In the genomic region with DNA sequence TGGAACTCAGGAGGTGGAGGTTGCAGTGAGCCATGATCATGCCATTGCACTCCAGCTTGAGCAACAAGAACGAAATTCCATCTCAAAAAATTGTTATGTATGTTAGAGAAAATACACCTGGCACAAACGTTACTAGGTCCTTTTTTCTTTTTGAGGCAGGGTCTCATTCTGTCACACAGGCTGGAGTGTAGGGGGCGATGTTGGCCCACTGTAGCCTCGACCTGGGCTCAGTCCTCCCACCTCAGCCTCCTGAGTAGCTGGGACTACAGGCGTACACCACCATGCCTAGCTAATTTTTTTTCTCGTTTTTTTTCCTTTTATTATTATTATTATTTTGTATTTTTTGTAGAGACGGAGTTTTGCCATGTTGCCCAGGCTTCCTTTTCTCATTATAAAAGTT, we compare ENCODE assay signal across 10 cellular contexts. TPM values are rescaled to one million over a fixed set of nuclear protein-coding genes. Genes with fewer than 3 reads are reported as not detected.
DNase-seq lines count a peak whose midpoint lies in the region; ATAC-seq, FAIRE-seq and TF ChIP-seq lines count a peak whose summit lies in the region.
"Had no signal": no experiment of that assay in that cellular context is flagged by ENCODE, and none has a peak within 500 bp of the region (broad histone marks: within the 10 kb centered on the region; RNA-seq: fewer than 3 reads in every experiment).

No MANE protein-coding gene starts in this region.

- intact Hi-C loops in transverse colon (cut with DNase I; ENCODE audit: low total_unique reads) = no loop called here

- no peak overlapping the region for H3K4me2 ChIP-seq in DND-41 (ENCODE audit: insufficient read depth, low read length)
- H3K4me2 ChIP-seq in keratinocyte (ENCODE audit: control insufficient read depth, extremely low read depth, insufficient read depth, low read depth, low read length) = no peak overlapping the region

- in situ Hi-C loops in transverse colon (cut with MboI; ENCODE audit: low pct_ligation_motif_present in 1 of 4, low pct_unique_long_range_greater_than_20kb in 1 of 4, low sequenced_read_pairs in 3 of 4) = loop anchor here in 1 of 4 donors (10.0 kb wide), 1 partner anchor 82 kb away; a partner anchor contains a TSS

- TF ChIP-seq CTCF in DND-41 (IDR thresholded peaks at IDR 0.05; ENCODE audit: borderline replicate concordance, extremely low read depth, low read length, poor library complexity, severe bottlenecking) = peak; percentile 55
- peak; percentile 62 for TF ChIP-seq CTCF in HFFc6 (IDR thresholded peaks at IDR 0.05)
- TF ChIP-seq CTCF in keratinocyte (optimal IDR thresholded peaks at IDR 0.05 in 1 of 3, IDR thresholded peaks at IDR 0.05 in 1 of 3, conservative IDR thresholded peaks at IDR 0.05 in 1 of 3; ENCODE audit: extremely low read depth in 1 of 3, insufficient read depth in 2 of 3, low read length in 3 of 3) = peak in 2 of 3 experiments; percentile 23 to 35
- TF ChIP-seq CTCF in transverse colon (IDR thresholded peaks at IDR 0.05) = peak in 1 of 5 experiments; percentile 10

- no peaks in the 10 kb centered on the region for H3K27me3 ChIP-seq in DND-41 (ENCODE audit: insufficient read depth, low read length, poor library complexity)
- H3K27me3 ChIP-seq in keratinocyte (ENCODE audit: control insufficient read depth, extremely low read depth, insufficient read depth, low read length) = no peaks in the 10 kb centered on the region
- no peaks in the 10 kb centered on the region for H3K27me3 ChIP-seq in transverse colon

- no peaks in the 10 kb centered on the region for H3K9me1 ChIP-seq in keratinocyte (ENCODE audit: control insufficient read depth, extremely low read depth, insufficient read depth, low read length)

- TF ChIP-seq EP300 in transverse colon (IDR thresholded peaks at IDR 0.05; ENCODE audit: low read depth) = no peak

- H3K9ac ChIP-seq in DND-41 (ENCODE audit: low read depth, low read length) (no peak overlapping the region), keratinocyte (ENCODE audit: control insufficient read depth, extremely low read depth, insufficient read depth, low read length) (no peak overlapping the region)

- H3K9me3 ChIP-seq in DND-41 (ENCODE audit: insufficient read depth, low read length, severe bottlenecking) (no peaks in the 10 kb centered on the region), keratinocyte (ENCODE audit: control insufficient read depth, low read depth, low read length) (no peaks in the 10 kb centered on the region), transverse colon (no peaks in the 10 kb centered on the region)

- no peak overlapping the region for H3K4me3 Mint-ChIP-seq in HFFc6

- peak; percentile 44 for DNase-seq in DND-41
- no peak for DNase-seq in HFFc6
- peak; percentile 11 to 18 for DNase-seq in activated CD4-positive, alpha-beta T cell treated with anti-CD3 and anti-CD28 coated beads, Interleukin-2, amount 50 U/mL, for 4 hours
- DNase-seq in keratinocyte (ENCODE audit: low read depth, low spot score) = no peak
- no peak for DNase-seq in HT-29 (ENCODE audit: low spot score)
- DNase-seq in transverse colon = no peak
- DNase-seq in NCI-H187 treated with DMSO at 0.1 percent for 48 hours (lab: John Stamatoyannopoulos, UW) = no peak
- DNase-seq: left ventricle myocardium superior, NCI-H2107 had no signal

- peaks cover 17% of the 10 kb centered on the region for H3K36me3 Mint-ChIP-seq in HFFc6 (ENCODE audit: low read depth)

- H3K79me2 ChIP-seq in DND-41 (ENCODE audit: insufficient read depth, low read length) (peaks cover 15% of the 10 kb centered on the region), keratinocyte (ENCODE audit: control insufficient read depth, insufficient read depth, low read length) (peaks cover 12% of the 10 kb centered on the region)

- peaks cover 14% of the 10 kb centered on the region for H3K4me1 ChIP-seq in DND-41 (ENCODE audit: insufficient read depth, low read length)
- peaks cover 3% of the 10 kb centered on the region for H3K4me1 ChIP-seq in keratinocyte (ENCODE audit: control insufficient read depth, extremely low read depth, insufficient read depth, low read length)
- peaks cover 8 to 17% (median 10%) of the 10 kb centered on the region in 4 donors for H3K4me1 ChIP-seq in transverse colon

- no peak for FAIRE-seq in keratinocyte (lab: Jason Lieb, UNC)

- no peak for TF ChIP-seq POLR2A in transverse colon (IDR thresholded peaks at IDR 0.05)

- no peak overlapping the region for H3K27ac Mint-ChIP-seq in HFFc6

- WGBS in transverse colon (ENCODE audit: low coverage in 1 of 2), 2 donors = 85 to 87% methylated on average over 7 of the region's 7 CpGs

- dilution Hi-C loops in keratinocyte (cut with MboI; ENCODE audit: extremely low pct_ligation_motif_present, low sequenced_read_pairs) = no loop called here

- H2AFZ ChIP-seq in DND-41 (ENCODE audit: low read depth, low read length) (no peak overlapping the region), keratinocyte (ENCODE audit: control insufficient read depth, low read length) (no peak overlapping the region)

- H3K36me3 ChIP-seq in DND-41 (ENCODE audit: insufficient read depth, low read length) (peaks cover 22% of the 10 kb centered on the region), keratinocyte (ENCODE audit: control insufficient read depth in 2 of 2, extremely low read depth in 1 of 2, insufficient read depth in 2 of 2, low read length in 2 of 2) (peaks cover 0 to 11% of the 10 kb centered on the region in 2 experiments), transverse colon (peaks cover 0 to 18% (median 6%) of the 10 kb centered on the region in 4 donors)

- H3K27ac ChIP-seq in DND-41 (ENCODE audit: low read length) (no peak overlapping the region), keratinocyte (ENCODE audit: control insufficient read depth, insufficient read depth, low read length) (no peak overlapping the region), transverse colon (no peak overlapping the region)

- no peaks in the 10 kb centered on the region for H3K9me3 Mint-ChIP-seq in HFFc6

- peaks cover 2% of the 10 kb centered on the region; the same call in 1 of the 2 replicates for H3K27me3 Mint-ChIP-seq in HFFc6 (ENCODE audit: insufficient read depth)

- H3K4me3 ChIP-seq in DND-41 (ENCODE audit: low read depth in 1 of 2, low read length in 2 of 2) (no peak overlapping the region), keratinocyte (ENCODE audit: control insufficient read depth in 2 of 3, extremely low read depth in 1 of 3, insufficient read depth in 2 of 3, low read depth in 1 of 3, low read length in 3 of 3) (no peak overlapping the region), transverse colon (no peak overlapping the region)

- peaks cover 16% of the 10 kb centered on the region for H3K4me1 Mint-ChIP-seq in HFFc6 (ENCODE audit: low read depth)

- no peak for ATAC-seq in DND-41 (ENCODE audit: insufficient read depth, low read depth)
- ATAC-seq: left ventricle myocardium superior had no signal

- no peaks in the 10 kb centered on the region for H4K20me1 ChIP-seq in DND-41 (ENCODE audit: insufficient read depth, low read length)
- H4K20me1 ChIP-seq in keratinocyte (ENCODE audit: control insufficient read depth, extremely low read depth, insufficient read depth, low read length) = no peaks in the 10 kb centered on the region

RNA-seq across cellular contexts. Expression of a gene that starts 4.4 kb away (rescaled TPM):
- total RNA-seq in HFFc6 (2021; fragmentation: NEBNext Ultra II Directional; extraction: Animal tissue kit (Norgen Biotek cat#: 25700)) = 100 to 1,000 TPM; 107 to 119 (median 110) TPM
- 90.8 to 126 TPM (median 110 TPM) in 3 replicates for polyA plus RNA-seq in keratinocyte
- polyA plus RNA-seq in keratinocyte (2011; ENCODE audit: low read depth) = 53.3 TPM
- polyA plus RNA-seq in keratinocyte (2011; cell fraction: cytosol; rRNA removed) = 92.3 and 97.5 TPM in 2 replicates
- polyA plus RNA-seq in keratinocyte (2011; cell fraction: nucleus; rRNA removed) = 68.6 and 69.0 TPM in 2 replicates
- 87.2 and 113 TPM in 2 replicates for polyA plus RNA-seq in keratinocyte (2012; ENCODE audit: low replicate concordance)
- 74.5 to 90.2 TPM (median 82.7 TPM) in 3 replicates for polyA minus RNA-seq in keratinocyte
- 34.9 TPM for polyA minus RNA-seq in keratinocyte (2011; cell fraction: cytosol; rRNA and poly(A)+ RNA removed)
- 12.8 and 15.8 TPM in 2 replicates for polyA minus RNA-seq in keratinocyte (2011; cell fraction: nucleus; rRNA and poly(A)+ RNA removed)
- 111 and 139 TPM in 2 replicates for total RNA-seq in HT-29 (2014; rRNA removed; shearing (Covaris generic))
- 10 to 100 TPM; 44.5 to 87.1 (median 74.1) TPM for total RNA-seq in transverse colon

RNA-seq across cellular contexts. Expression of a gene that starts 44.1 kb away (rescaled TPM):
- not detected for total RNA-seq in HFFc6 (2021; fragmentation: NEBNext Ultra II Directional; extraction: Animal tissue kit (Norgen Biotek cat#: 25700))
- 0.85 to 1.8 TPM (median 1.2 TPM) in 3 replicates for polyA plus RNA-seq in keratinocyte
- not detected for polyA plus RNA-seq in keratinocyte (2011; ENCODE audit: low read depth)
- 0.50 and 0.97 TPM in 2 replicates for polyA plus RNA-seq in keratinocyte (2011; cell fraction: cytosol; rRNA removed)
- 0.92 and 1.2 TPM in 2 replicates for polyA plus RNA-seq in keratinocyte (2011; cell fraction: nucleus; rRNA removed)
- 0.37 and 0.71 TPM in 2 replicates for polyA plus RNA-seq in keratinocyte (2012; ENCODE audit: low replicate concordance)
- 0.39 to 1.3 TPM (median 1.2 TPM) in 3 replicates for polyA minus RNA-seq in keratinocyte
- not detected for polyA minus RNA-seq in keratinocyte (2011; cell fraction: cytosol; rRNA and poly(A)+ RNA removed)
- polyA minus RNA-seq in keratinocyte (2011; cell fraction: nucleus; rRNA and poly(A)+ RNA removed) = 0.74 and 0.93 TPM in 2 replicates
- not detected in 2 replicates for total RNA-seq in HT-29 (2014; rRNA removed; shearing (Covaris generic))
- total RNA-seq in transverse colon = not detected
- total RNA-seq: dermis microvascular lymphatic vessel endothelial cell had no signal

RNA-seq across cellular contexts. Expression of a gene that starts 48.5 kb away (rescaled TPM):
- total RNA-seq in HFFc6 (2021; fragmentation: NEBNext Ultra II Directional; extraction: Animal tissue kit (Norgen Biotek cat#: 25700)) = 100 to 1,000 TPM in 4 of 6 experiments, 10 to 100 TPM in 2; 91.3 to 119 (median 107) TPM
- polyA plus RNA-seq in keratinocyte = 9.5 to 16.2 TPM (median 12.5 TPM) in 3 replicates
- polyA plus RNA-seq in keratinocyte (2011; ENCODE audit: low read depth) = 2.2 TPM
- polyA plus RNA-seq in keratinocyte (2011; cell fraction: cytosol; rRNA removed) = 8.5 and 14.9 TPM in 2 replicates
- polyA plus RNA-seq in keratinocyte (2011; cell fraction: nucleus; rRNA removed) = 23.2 and 30.9 TPM in 2 replicates
- 3.4 and 11.0 TPM in 2 replicates for polyA plus RNA-seq in keratinocyte (2012; ENCODE audit: low replicate concordance)
- 15.2 to 28.1 TPM (median 19.4 TPM) in 3 replicates for polyA minus RNA-seq in keratinocyte
- polyA minus RNA-seq in keratinocyte (2011; cell fraction: cytosol; rRNA and poly(A)+ RNA removed) = 9.6 TPM
- polyA minus RNA-seq in keratinocyte (2011; cell fraction: nucleus; rRNA and poly(A)+ RNA removed) = 18.2 and 20.5 TPM in 2 replicates
- 1.1 and 1.9 TPM in 2 replicates for total RNA-seq in HT-29 (2014; rRNA removed; shearing (Covaris generic))
- 10 to 100 TPM in 3 of 4 donors, 1 to 10 TPM in 1; 6.0 to 78.6 (median 24.9) TPM for total RNA-seq in transverse colon

RNA-seq across cellular contexts. Expression of a gene that starts 56.0 kb away (rescaled TPM):
- total RNA-seq in HFFc6 (2021; fragmentation: NEBNext Ultra II Directional; extraction: Animal tissue kit (Norgen Biotek cat#: 25700)) = 100 to 1,000 TPM; 197 to 257 (median 227) TPM
- 118 to 198 TPM (median 161 TPM) in 3 replicates for polyA plus RNA-seq in keratinocyte
- polyA plus RNA-seq in keratinocyte (2011; ENCODE audit: low read depth) = 98.4 TPM
- 116 and 149 TPM in 2 replicates for polyA plus RNA-seq in keratinocyte (2011; cell fraction: cytosol; rRNA removed)
- polyA plus RNA-seq in keratinocyte (2011; cell fraction: nucleus; rRNA removed) = 300 and 368 TPM in 2 replicates
- 57.6 and 157 TPM in 2 replicates for polyA plus RNA-seq in keratinocyte (2012; ENCODE audit: low replicate concordance)
- polyA minus RNA-seq in keratinocyte = 153 to 254 TPM (median 249 TPM) in 3 replicates
- 54.1 TPM for polyA minus RNA-seq in keratinocyte (2011; cell fraction: cytosol; rRNA and poly(A)+ RNA removed)
- polyA minus RNA-seq in keratinocyte (2011; cell fraction: nucleus; rRNA and poly(A)+ RNA removed) = 99.2 and 179 TPM in 2 replicates
- total RNA-seq in HT-29 (2014; rRNA removed; shearing (Covaris generic)) = 73.0 and 74.9 TPM in 2 replicates
- total RNA-seq in transverse colon = 10 to 100 TPM; 42.4 to 62.0 (median 50.6) TPM

Comparison
In these comparisons a context has a peak if more than half of its experiments do, and no peak if none do; other contexts are left out.
1. DNase-seq: peak in DND-41 (single experiment) and activated CD4-positive, alpha-beta T cell treated with anti-CD3 and anti-CD28 coated beads, Interleukin-2, amount 50 U/mL, for 4 hours (2 of 2); none in HFFc6 (single experiment), keratinocyte (single experiment), HT-29 (single experiment), transverse colon (single experiment) and NCI-H187 treated with DMSO at 0.1 percent for 48 hours (single experiment).